17 cellular contexts compared by ENCODE assay signal in the genomic region with DNA sequence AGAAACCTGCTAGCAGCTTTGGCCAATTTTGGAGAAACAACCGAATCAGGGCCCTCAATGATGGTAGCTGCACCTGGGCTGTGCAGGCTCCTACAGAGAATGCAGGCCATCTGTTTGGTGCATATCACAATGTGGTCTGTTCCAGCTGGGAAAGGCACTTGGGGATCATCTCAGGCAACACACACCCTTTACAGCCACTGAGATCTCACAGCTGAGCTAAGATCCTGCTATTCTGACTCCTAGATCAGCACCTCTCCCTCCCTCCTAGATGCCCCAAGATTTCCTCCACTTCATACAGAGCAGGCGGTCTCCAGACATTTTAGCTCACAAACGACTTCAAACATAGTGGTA.
DNase-seq lines count a peak whose midpoint lies in the region; ATAC-seq and TF ChIP-seq lines count a peak whose summit lies in the region.
"Had no signal": no experiment of that assay in that cellular context is flagged by ENCODE, and none has a peak within 500 bp of the region (broad histone marks: within the 10 kb centered on the region; RNA-seq: fewer than 3 reads in every experiment).

No MANE protein-coding gene starts in this region.

- H3K27me3 ChIP-seq in PC-9 (ENCODE audit: insufficient read depth, low read depth) (no peaks in the 10 kb centered on the region), esophagus squamous epithelium (no peaks in the 10 kb centered on the region), sigmoid colon (no peaks in the 10 kb centered on the region), tibial nerve (no peaks in the 10 kb centered on the region)
- H3K27me3 ChIP-seq: BLaER1, MG63 had no signal

- H3K36me3 Mint-ChIP-seq in stimulated activated naive B cell treated with anti-CD40 and anti-IgM and Interleukin-4, amounts not matched to agents 10 μg/mL and 1 μg/mL and 100 μg/mL, for 72 hours: no peaks in the 10 kb centered on the region
- H3K36me3 Mint-ChIP-seq: CD8-positive, alpha-beta T cell had no signal

- no peak for TF ChIP-seq EP300 in sigmoid colon (IDR thresholded peaks at IDR 0.05)
- no peak for TF ChIP-seq EP300 in tibial nerve (IDR thresholded peaks at IDR 0.05)

- H3K79me2 ChIP-seq in PC-9 (ENCODE audit: low read depth): no peaks in the 10 kb centered on the region

- peaks cover 0 to 9% of the 10 kb centered on the region in 2 donors for H3K27me3 Mint-ChIP-seq in stimulated activated naive B cell treated with anti-CD40 and anti-IgM and Interleukin-4, amounts not matched to agents 10 μg/mL and 1 μg/mL and 100 μg/mL, for 72 hours

- intact Hi-C loops in PC-9 (cut with micrococcal nuclease; ENCODE audit: unreplicated experiment) (no loop called here), esophagus squamous epithelium (cut with DNase I) (no loop called here), sigmoid colon (cut with DNase I) (no loop called here)

- H3K4me3 Mint-ChIP-seq in stimulated activated naive B cell treated with anti-CD40 and anti-IgM and Interleukin-4, amounts not matched to agents 10 μg/mL and 1 μg/mL and 100 μg/mL, for 72 hours: no peak overlapping the region
- H3K4me3 Mint-ChIP-seq: CD8-positive, alpha-beta T cell had no signal

- TF ChIP-seq CTCF in C4-2B (conservative IDR thresholded peaks at IDR 0.05): no peak
- TF ChIP-seq CTCF in PC-9 (conservative IDR thresholded peaks at IDR 0.05): no peak
- no peak for TF ChIP-seq CTCF in esophagus squamous epithelium (IDR thresholded peaks at IDR 0.05)
- TF ChIP-seq CTCF in sigmoid colon (IDR thresholded peaks at IDR 0.05): no peak
- TF ChIP-seq CTCF in tibial nerve (IDR thresholded peaks at IDR 0.05): no peak

- peaks cover 4 to 8% of the 10 kb centered on the region in 2 donors for H3K4me1 Mint-ChIP-seq in stimulated activated naive B cell treated with anti-CD40 and anti-IgM and Interleukin-4, amounts not matched to agents 10 μg/mL and 1 μg/mL and 100 μg/mL, for 72 hours

- H3K36me3 ChIP-seq in PC-9 (ENCODE audit: low read depth) (no peaks in the 10 kb centered on the region), esophagus squamous epithelium (no peaks in the 10 kb centered on the region), sigmoid colon (no peaks in the 10 kb centered on the region), tibial nerve (no peaks in the 10 kb centered on the region)
- H3K36me3 ChIP-seq: BLaER1, MG63 had no signal

- DNase-seq in PC-9 (no peak), esophagus squamous epithelium (lab: John Stamatoyannopoulos, UW) (no peak), sigmoid colon (peak; percentile 19), cerebellum (ENCODE audit: low spot score) (no peak), tibial nerve (ENCODE audit: low spot score in 2 of 2) (no peak)
- no peak for DNase-seq in stimulated activated naive B cell treated with anti-CD40 and anti-IgM and Interleukin-4, amounts not matched to agents 10 μg/mL and 1 μg/mL and 100 μg/mL, for 72 hours
- DNase-seq: CD8-positive, alpha-beta T cell; H7; Kasumi-1; NCI-H1092; NCI-H2081; SHP77 had no signal

- H2AFZ ChIP-seq in PC-9: no peak overlapping the region

- CTCF ChIA-PET in PC-9 (lab: Charles Lee): interaction anchor here (0.6 to 0.9 kb wide), 3 partner anchors 46 to 405 kb away, joined by 3 read pairs; no protein-coding TSS in a partner anchor

- H3K4me2 ChIP-seq in PC-9: no peak overlapping the region
- H3K4me2 ChIP-seq: A549, BLaER1 had no signal

- H3K4me1 ChIP-seq in PC-9 (replicated peaks; ENCODE audit: insufficient read depth) (peaks cover 65% of the 10 kb centered on the region), esophagus squamous epithelium (peaks cover 22 to 76% (median 26%) of the 10 kb centered on the region in 3 donors), sigmoid colon (peaks cover 0 to 16% (median 4%) of the 10 kb centered on the region in 4 donors), tibial nerve (peaks cover 0 to 3% (median 2%) of the 10 kb centered on the region in 4 donors)

- POLR2A ChIA-PET in PC-9 (lab: Charles Lee; ENCODE audit: unreplicated experiment): no interaction called here

- BruUV-seq in PC-9 (replicated peaks; lab: Mats Ljungman, UMichigan): no TSS peak

- no peak overlapping the region for H3K4me3 ChIP-seq in PC-9
- H3K4me3 ChIP-seq in esophagus squamous epithelium: peak overlapping the region in 2 of 4 donors; percentile 19 to 25
- no peak overlapping the region for H3K4me3 ChIP-seq in sigmoid colon
- no peak overlapping the region for H3K4me3 ChIP-seq in tibial nerve
- H3K4me3 ChIP-seq: A549, BLaER1, MG63, SK-N-MC had no signal

- H4K20me1 ChIP-seq in PC-9 (ENCODE audit: insufficient read depth): no peaks in the 10 kb centered on the region
- H4K20me1 ChIP-seq: BLaER1 had no signal

- H3K27ac Mint-ChIP-seq in stimulated activated naive B cell treated with anti-CD40 and anti-IgM and Interleukin-4, amounts not matched to agents 10 μg/mL and 1 μg/mL and 100 μg/mL, for 72 hours: no peak overlapping the region
- H3K27ac Mint-ChIP-seq: CD8-positive, alpha-beta T cell had no signal

- TF ChIP-seq POLR2A in esophagus squamous epithelium (IDR thresholded peaks at IDR 0.05) (no peak), sigmoid colon (IDR thresholded peaks at IDR 0.05) (no peak), tibial nerve (IDR thresholded peaks at IDR 0.05) (no peak)

- 77 to 82% methylated on average over 2 to 3 of the region's 3 CpGs for WGBS in esophagus squamous epithelium, 2 donors
- 78 to 86% methylated on average over 3 of the region's 3 CpGs for WGBS in sigmoid colon, 2 donors
- WGBS in tibial nerve, 2 donors: 68 to 83% methylated on average over 2 to 3 of the region's 3 CpGs

- H3K9me3 ChIP-seq in PC-9 (ENCODE audit: insufficient read depth, low read depth): no peaks in the 10 kb centered on the region
- H3K9me3 ChIP-seq in esophagus squamous epithelium: no peaks in the 10 kb centered on the region
- no peaks in the 10 kb centered on the region for H3K9me3 ChIP-seq in sigmoid colon
- H3K9me3 ChIP-seq in tibial nerve: no peaks in the 10 kb centered on the region
- H3K9me3 ChIP-seq: A549, BLaER1, MG63 had no signal

- H3K9me2 ChIP-seq in PC-9 (ENCODE audit: insufficient read depth): no peaks in the 10 kb centered on the region

- H3K9me3 Mint-ChIP-seq in stimulated activated naive B cell treated with anti-CD40 and anti-IgM and Interleukin-4, amounts not matched to agents 10 μg/mL and 1 μg/mL and 100 μg/mL, for 72 hours: no peaks in the 10 kb centered on the region
- H3K9me3 Mint-ChIP-seq: CD8-positive, alpha-beta T cell had no signal

- H3K27ac ChIP-seq in C4-2B (peak overlapping the region; percentile 21; the same call in 1 of the 2 replicates), PC-9 (peak overlapping the region; percentile 13), esophagus squamous epithelium (peak overlapping the region; percentile 47 to 92 (median 73)), sigmoid colon (no peak overlapping the region), tibial nerve (no peak overlapping the region)
- H3K27ac ChIP-seq: A549, BLaER1, SK-N-MC had no signal

- peaks cover 37% of the 10 kb centered on the region for H3F3A ChIP-seq in PC-9 (ENCODE audit: insufficient read depth, low read depth)

- no peak for ATAC-seq in stimulated activated naive B cell treated with anti-CD40 and anti-IgM and Interleukin-4, amounts not matched to agents 10 μg/mL and 1 μg/mL and 100 μg/mL, for 72 hours (replicated peaks)
- ATAC-seq: A549; CD8-positive, alpha-beta T cell had no signal

Comparison
In these comparisons a context has a peak if more than half of its experiments do, and no peak if none do; other contexts are left out.
1. H3K27ac ChIP-seq: peak in C4-2B (single experiment), PC-9 (single experiment) and esophagus squamous epithelium (4 of 4); none in sigmoid colon (0 of 4) and tibial nerve (0 of 4).